In genomic region chr14:57943038-57943437, GRCh38 we compare ENCODE assay signal across 30 cellular contexts.
"Had no signal": no experiment of that assay in that cellular context is flagged by ENCODE, and none has a peak within 500 bp of the region (broad histone marks: within the 10 kb centered on the region; RNA-seq: fewer than 3 reads in every experiment).

No MANE protein-coding gene starts in this region.

- ATAC-seq: activated CD8-positive, alpha-beta T cell treated with anti-CD3 and anti-CD28 coated beads, Interleukin-2, amount 10 ng/mL, durations not matched to agents 7 days and 5 days; body of pancreas; PC-3; Right ventricle myocardium inferior had no signal

- H3K4me3 ChIP-seq: body of pancreas, breast epithelium, MG63, Peyer's patch had no signal

- H3K4me3 Mint-ChIP-seq: activated CD4-positive, alpha-beta T cell treated with anti-CD3 and anti-CD28 coated beads, Interleukin-2, amount 10 ng/mL, durations not matched to agents 24 days and 14 days; activated CD8-positive, alpha-beta T cell treated with anti-CD3 and anti-CD28 coated beads, Interleukin-2, amount 10 ng/mL, durations not matched to agents 7 days and 5 days; activated naive CD4-positive, alpha-beta T cell treated with anti-CD3 and anti-CD28 coated beads, Interleukin-2, amount 50 U/mL, for 24 hours; activated naive CD8-positive, alpha-beta T cell treated with anti-CD3 and anti-CD28 coated beads, Interleukin-2, amount 10 ng/mL, durations not matched to agents 7 days and 5 days; activated T-cell treated with anti-CD3 and anti-CD28 coated beads, Interleukin-2, amount 50 U/mL, for 24 hours had no signal

- H3K4me1 Mint-ChIP-seq: activated CD4-positive, alpha-beta T cell treated with anti-CD3 and anti-CD28 coated beads, Interleukin-2, amount 10 ng/mL, durations not matched to agents 24 days and 14 days; activated naive CD4-positive, alpha-beta T cell treated with anti-CD3 and anti-CD28 coated beads, Interleukin-2, amount 50 U/mL, for 24 hours; activated naive CD8-positive, alpha-beta T cell treated with anti-CD3 and anti-CD28 coated beads, Interleukin-2, amount 10 ng/mL, durations not matched to agents 7 days and 5 days had no signal

- H3K27ac ChIP-seq: body of pancreas, breast epithelium, Peyer's patch, RWPE1, WERI-Rb-1 had no signal

- H3K9me3 ChIP-seq: body of pancreas, breast epithelium, MG63, Peyer's patch had no signal

- H3K4me1 ChIP-seq: body of pancreas, breast epithelium, Peyer's patch had no signal

- H3K27ac Mint-ChIP-seq: activated CD4-positive, alpha-beta T cell treated with anti-CD3 and anti-CD28 coated beads, Interleukin-2, amount 10 ng/mL, durations not matched to agents 24 days and 14 days; activated CD8-positive, alpha-beta T cell treated with anti-CD3 and anti-CD28 coated beads, Interleukin-2, amount 10 ng/mL, durations not matched to agents 7 days and 5 days; activated naive CD4-positive, alpha-beta T cell treated with anti-CD3 and anti-CD28 coated beads, Interleukin-2, amount 50 U/mL, for 24 hours; activated naive CD8-positive, alpha-beta T cell treated with anti-CD3 and anti-CD28 coated beads, Interleukin-2, amount 10 ng/mL, durations not matched to agents 7 days and 5 days; activated T-cell treated with anti-CD3 and anti-CD28 coated beads, Interleukin-2, amount 50 U/mL, for 24 hours; activated T-helper 2 cell treated with anti-CD3 and anti-CD28 coated beads, Interferon-gamma antibody, Interleukin-2, Interleukin-4, amounts not matched to agents 10 μg/mL and 5 μg/mL and 100 μg/mL, durations not matched to agents 14 hours and 24 hours and 36 hours had no signal

- H3K36me3 ChIP-seq: breast epithelium, MG63, Peyer's patch, WERI-Rb-1 had no signal

- DNase-seq: activated CD4-positive, alpha-beta T cell treated with anti-CD3 and anti-CD28 coated beads, Interleukin-2, amount 10 ng/mL, durations not matched to agents 24 days and 14 days; activated CD4-positive, alpha-beta T cell treated with anti-CD3 and anti-CD28 coated beads, Interleukin-2, amount 50 U/mL, for 48 hours; activated CD8-positive, alpha-beta T cell treated with anti-CD3 and anti-CD28 coated beads, Interleukin-2, amount 10 ng/mL, durations not matched to agents 7 days and 5 days; activated gamma-delta T cell; activated naive CD4-positive, alpha-beta T cell treated with Interleukin-2 at 50 U/mL for 16 hours; activated naive CD8-positive, alpha-beta T cell treated with anti-CD3 and anti-CD28 coated beads, Interleukin-2, amount 10 ng/mL, durations not matched to agents 7 days and 5 days; activated T-cell treated with anti-CD3 and anti-CD28 coated beads, Interleukin-2, amount 50 U/mL, for 24 hours; body of pancreas; Kasumi-1; MG63; NCI-H1048; NCI-H1105 treated with DMSO at 0.1 percent for 48 hours; NCI-H1436; NCI-H1694; NCI-H1930; NCI-H2081 treated with DMSO at 0.1 percent for 48 hours; NCI-H226; NCI-H446 treated with DMSO at 0.1 percent for 48 hours; NCI-H524; NK-92 treated with Interleukin-12 subunit alpha and Interleukin-12 subunit beta, amount 100 ng/mL, for 24 hours; PC-3; Peyer's patch; SIG-M5; T1000; WERI-Rb-1 had no signal

- H3K36me3 Mint-ChIP-seq: activated naive CD4-positive, alpha-beta T cell treated with anti-CD3 and anti-CD28 coated beads, Interleukin-2, amount 50 U/mL, for 24 hours; activated naive CD8-positive, alpha-beta T cell treated with anti-CD3 and anti-CD28 coated beads, Interleukin-2, amount 10 ng/mL, durations not matched to agents 7 days and 5 days had no signal

- H3K27me3 ChIP-seq: body of pancreas, breast epithelium, MG63, Peyer's patch had no signal

- H3K9me3 Mint-ChIP-seq: activated CD4-positive, alpha-beta T cell treated with anti-CD3 and anti-CD28 coated beads, Interleukin-2, amount 10 ng/mL, durations not matched to agents 24 days and 14 days; activated naive CD8-positive, alpha-beta T cell treated with anti-CD3 and anti-CD28 coated beads, Interleukin-2, amount 10 ng/mL, durations not matched to agents 7 days and 5 days; activated T-helper 2 cell treated with anti-CD3 and anti-CD28 coated beads, Interferon-gamma antibody, Interleukin-2, Interleukin-4, amounts not matched to agents 10 μg/mL and 5 μg/mL and 100 μg/mL, durations not matched to agents 14 hours and 24 hours and 36 hours had no signal

- H3K27me3 Mint-ChIP-seq: activated CD4-positive, alpha-beta T cell treated with anti-CD3 and anti-CD28 coated beads, Interleukin-2, amount 10 ng/mL, durations not matched to agents 24 days and 14 days had no signal
